Comparison of ENCODE assay signal across 28 cellular contexts in the genomic region with DNA sequence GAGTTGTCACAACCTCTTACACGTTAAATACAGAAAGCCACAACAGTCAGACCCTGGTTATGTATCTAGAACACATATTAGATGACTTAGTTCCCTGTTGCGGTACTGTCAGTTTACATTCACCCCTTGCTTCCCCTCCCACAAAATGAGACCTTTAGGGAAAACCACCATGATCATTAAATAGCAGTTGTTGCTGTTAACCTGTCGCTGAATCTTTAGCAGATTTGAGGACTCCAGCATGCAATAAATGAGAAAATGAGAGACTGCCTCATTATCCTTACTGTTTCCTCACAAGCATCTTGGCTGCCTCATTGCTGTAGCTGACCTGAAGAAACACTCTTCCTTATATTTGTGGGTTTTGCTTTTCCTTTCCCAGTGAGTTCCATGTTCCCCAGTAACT.
"Had no signal": no experiment of that assay in that cellular context is flagged by ENCODE, and none has a peak within 500 bp of the region (broad histone marks: within the 10 kb centered on the region; RNA-seq: fewer than 3 reads in every experiment).

No MANE protein-coding gene starts in this region.

- H3K27me3 Mint-ChIP-seq: dendritic cell treated with granulocyte-macrophage colony-stimulating factor and Interleukin-4, amounts not matched to agents 40 ng/mL and 50 ng/mL, for 4 days had no signal

- H3K27ac ChIP-seq: colonic mucosa, coronary artery, dorsolateral prefrontal cortex, epithelial cell of prostate, esophagus muscularis mucosa, esophagus squamous epithelium, foreskin keratinocyte, gastrocnemius medialis, gastroesophageal sphincter, heart left ventricle had no signal

- ATAC-seq: effector memory CD8-positive, alpha-beta T cell; esophagus mucosa; foreskin keratinocyte; gastrocnemius medialis; gastroesophageal sphincter; heart left ventricle had no signal

- H3K27me3 ChIP-seq: colonic mucosa, esophagus muscularis mucosa, foreskin keratinocyte, gastrocnemius medialis had no signal

- H3K27ac Mint-ChIP-seq: dendritic cell treated with granulocyte-macrophage colony-stimulating factor and Interleukin-4, amounts not matched to agents 40 ng/mL and 50 ng/mL, for 4 days; effector memory CD8-positive, alpha-beta T cell; endodermal cell had no signal

- H3K36me3 ChIP-seq: colonic mucosa, esophagus muscularis mucosa, esophagus squamous epithelium, gastrocnemius medialis, gastroesophageal sphincter, heart left ventricle had no signal

- FAIRE-seq: colon, endometrium, endothelial cell of umbilical vein, frontal cortex had no signal

- H3K9me3 Mint-ChIP-seq: dendritic cell treated with granulocyte-macrophage colony-stimulating factor and Interleukin-4, amounts not matched to agents 40 ng/mL and 50 ng/mL, for 4 days had no signal

- DNase-seq: colonic mucosa; cortex of kidney; dermis blood vessel endothelial cell; dorsolateral prefrontal cortex; effector CD4-positive, alpha-beta T cell; effector CD8-positive, alpha-beta T cell; effector memory CD4-positive, alpha-beta T cell; effector memory CD8-positive, alpha-beta T cell; endodermal cell; erythroblast; esophagus squamous epithelium; foreskin fibroblast; foreskin keratinocyte; foreskin melanocyte; gastrocnemius medialis; glutamatergic neuron; head of caudate nucleus; heart left ventricle had no signal

- H3K9me3 ChIP-seq: colonic mucosa, esophagus muscularis mucosa, esophagus squamous epithelium, gastrocnemius medialis, heart left ventricle had no signal

- H3K4me1 ChIP-seq: colonic mucosa, esophagus muscularis mucosa, esophagus squamous epithelium, foreskin keratinocyte, gastrocnemius medialis, gastroesophageal sphincter, heart left ventricle had no signal

- H3K4me3 Mint-ChIP-seq: dendritic cell treated with granulocyte-macrophage colony-stimulating factor and Interleukin-4, amounts not matched to agents 40 ng/mL and 50 ng/mL, for 4 days; effector memory CD8-positive, alpha-beta T cell; endodermal cell had no signal

- H3K4me3 ChIP-seq: colonic mucosa, coronary artery, dorsolateral prefrontal cortex, esophagus muscularis mucosa, esophagus squamous epithelium, gastrocnemius medialis, gastroesophageal sphincter, heart left ventricle had no signal
